Comparison of ENCODE assay signal across 18 cellular contexts in the genomic region with DNA sequence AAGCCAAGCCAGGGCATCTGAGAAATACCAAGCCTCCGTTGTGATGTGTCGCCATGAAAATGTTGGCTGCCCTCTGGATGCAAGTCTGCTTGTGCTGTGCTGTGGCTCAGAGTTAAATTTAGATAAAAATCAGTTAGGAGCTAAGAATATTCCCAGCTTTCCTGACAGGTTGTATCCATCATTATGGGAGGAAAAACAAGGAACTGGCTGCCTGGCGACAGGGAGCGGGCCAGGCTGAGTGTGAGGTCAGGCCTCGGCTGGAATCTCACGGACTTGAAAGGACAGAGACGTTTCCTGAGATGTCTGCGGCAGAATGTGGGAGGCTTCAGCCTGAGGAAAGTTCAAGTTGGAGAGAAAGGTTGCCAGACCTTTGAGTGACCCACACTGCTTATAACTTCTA.
DNase-seq lines count a peak whose midpoint lies in the region; ATAC-seq, FAIRE-seq and TF ChIP-seq lines count a peak whose summit lies in the region.
"Had no signal": no experiment of that assay in that cellular context is flagged by ENCODE, and none has a peak within 500 bp of the region (broad histone marks: within the 10 kb centered on the region; RNA-seq: fewer than 3 reads in every experiment).

No MANE protein-coding gene starts in this region.

- H2BK12ac ChIP-seq in trophoblast cell (ENCODE audit: low read length) = no peak overlapping the region

- H3K23ac ChIP-seq in trophoblast cell (ENCODE audit: low read length) = no peak overlapping the region

- no TSS peak for BruUV-seq in HepG2 (replicated peaks; lab: Mats Ljungman, UMichigan)

- H4K20me1 ChIP-seq in HepG2 (ENCODE audit: insufficient read depth, low read length) = no peaks in the 10 kb centered on the region

- H2BK120ac ChIP-seq in trophoblast cell (ENCODE audit: insufficient read depth, low read length, poor library complexity) = no peak overlapping the region

- H3K27ac ChIP-seq in liver (ENCODE audit: low read depth in 1 of 2, low read length in 2 of 2) (peak overlapping the region; percentile 88 to 95), HepG2 (ENCODE audit: extremely low read length, insufficient read depth, low read length) (no peak overlapping the region), trophoblast cell (ENCODE audit: low read depth, low read length) (no peak overlapping the region)
- H3K27ac ChIP-seq: HL-60, SK-N-MC had no signal

- TF ChIP-seq RAD21 in liver (IDR thresholded peaks at IDR 0.05) (no peak), HepG2 (CRISPR knock-in tag; IDR thresholded peaks at IDR 0.05) (no peak)

- TF ChIP-seq POLR2A in HepG2 (IDR thresholded peaks at IDR 0.05; ENCODE audit: insufficient read depth in 1 of 2, low read depth in 2 of 2, low read length in 2 of 2) = no peak

- H3K79me1 ChIP-seq in trophoblast cell (ENCODE audit: low read length) = no peaks in the 10 kb centered on the region

- CTCF ChIA-PET in HepG2 (lab: Yijun Ruan, JAX; ENCODE audit: low intra/inter-chr PET ratio, low total read pairs) = no interaction called here

- H3K4me2 ChIP-seq in HepG2 (ENCODE audit: low read depth, low read length) (no peak overlapping the region), trophoblast cell (ENCODE audit: low read length) (no peak overlapping the region)

- H4K8ac ChIP-seq in trophoblast cell (ENCODE audit: low read depth, low read length) = no peak overlapping the region

- DNase-seq in HepG2 (ENCODE audit: low spot score) (no peak), left ventricle myocardium superior (peak; percentile 42), trophoblast cell (peak; percentile 28 to 60), middle frontal gyrus (ENCODE audit: extremely low spot score, low spot score) (no peak), urothelium cell line (ENCODE audit: low spot score) (no peak), T-helper 17 cell (no peak)
- DNase-seq in activated CD4-positive, alpha-beta T cell treated with anti-CD3 and anti-CD28 coated beads, Interleukin-2, amount 50 U/mL, for 48 hours = no peak
- DNase-seq: 8988T; activated CD4-positive, CD25-positive, alpha-beta regulatory T cell; activated T-cell treated with anti-CD3 and anti-CD28 coated beads, Interleukin-2, amount 50 U/mL, for 72 hours; central memory CD4-positive, alpha-beta T cell; DMS53; NCI-H69 had no signal

- no peaks in the 10 kb centered on the region for H3K27me3 ChIP-seq in liver (ENCODE audit: control insufficient read depth in 4 of 4, insufficient read depth in 4 of 4, low read length in 3 of 4)
- no peaks in the 10 kb centered on the region for H3K27me3 ChIP-seq in HepG2 (ENCODE audit: control insufficient read depth in 1 of 2, insufficient read depth in 2 of 2, low read length in 2 of 2)
- H3K27me3 ChIP-seq in trophoblast cell (ENCODE audit: insufficient read depth, low read length) = no peaks in the 10 kb centered on the region

- no peak for ATAC-seq in HepG2
- peak; percentile 14 for ATAC-seq in left ventricle myocardium superior
- ATAC-seq in T-helper 17 cell = no peak

- H3K4me1 ChIP-seq in liver (ENCODE audit: control insufficient read depth in 4 of 4, insufficient read depth in 4 of 4, low read length in 3 of 4) = peaks cover 0 to 35% (median 24%) of the 10 kb centered on the region in 4 donors
- H3K4me1 ChIP-seq in HepG2 (ENCODE audit: insufficient read depth, low read length) = peaks cover 10% of the 10 kb centered on the region
- H3K4me1 ChIP-seq in trophoblast cell (ENCODE audit: control insufficient read depth in 1 of 2, insufficient read depth in 2 of 2, low read length in 2 of 2) = peaks cover 7 to 9% of the 10 kb centered on the region in 2 experiments

- FAIRE-seq in HepG2 (lab: Jason Lieb, UNC) (no peak), urothelium cell line (lab: Jason Lieb, UNC) (no peak)

- H2AK5ac ChIP-seq in trophoblast cell (ENCODE audit: low read length) = no peak overlapping the region

- no peak overlapping the region for H3K27ac Mint-ChIP-seq in T-helper 17 cell
- H3K27ac Mint-ChIP-seq: activated T-cell treated with anti-CD3 and anti-CD28 coated beads, Interleukin-2, amount 50 U/mL, for 72 hours; memory B cell had no signal

- intact Hi-C loops in HepG2 (cut with micrococcal nuclease; ENCODE audit: unreplicated experiment) = no loop called here
- intact Hi-C loops in left ventricle myocardium superior (cut with micrococcal nuclease) = no loop called here

- no peak overlapping the region for H2BK5ac ChIP-seq in trophoblast cell (ENCODE audit: low read depth, low read length, poor library complexity)

- TF ChIP-seq EP300 in HepG2 (IDR thresholded peaks at IDR 0.05; ENCODE audit: low read depth in 2 of 2, low read length in 2 of 2) = no peak
- TF ChIP-seq EP300 in HepG2 (CRISPR knock-in tag; IDR thresholded peaks at IDR 0.05; ENCODE audit: borderline replicate concordance) = no peak

- no peak overlapping the region for H3K9ac ChIP-seq in liver (ENCODE audit: low read depth in 1 of 2, low read length in 2 of 2)
- H3K9ac ChIP-seq in HepG2 (ENCODE audit: insufficient read depth, low read depth, low read length) = no peak overlapping the region
- H3K9ac ChIP-seq in trophoblast cell (ENCODE audit: low read length) = no peak overlapping the region

- POLR2A ChIA-PET in HepG2 (lab: Yijun Ruan, JAX) = no interaction called here

- H3K36me3 Mint-ChIP-seq in T-helper 17 cell (ENCODE audit: low read depth) = no peaks in the 10 kb centered on the region
- H3K36me3 Mint-ChIP-seq: memory B cell had no signal

- H3K4me1 Mint-ChIP-seq in T-helper 17 cell = no peaks in the 10 kb centered on the region
- H3K4me1 Mint-ChIP-seq: memory B cell had no signal

- H3K18ac ChIP-seq in trophoblast cell (ENCODE audit: low read length) = no peak overlapping the region

- H3K4ac ChIP-seq in trophoblast cell (ENCODE audit: low read depth, low read length) = no peak overlapping the region

- H4K12ac ChIP-seq in trophoblast cell (ENCODE audit: low read depth, low read length) = no peak overlapping the region

- H3K14ac ChIP-seq in trophoblast cell (ENCODE audit: low read length) = no peak overlapping the region

- TF ChIP-seq CTCF in liver (IDR thresholded peaks at IDR 0.05; ENCODE audit: low read depth, low read length, missing input control) = no peak
- TF ChIP-seq CTCF in HepG2 (CRISPR knock-in tag; IDR thresholded peaks at IDR 0.05) = no peak

- H2AFZ ChIP-seq in HepG2 (ENCODE audit: low read length) (no peak overlapping the region), trophoblast cell (ENCODE audit: insufficient read depth, low read length, poor library complexity) (no peak overlapping the region)

- H3K79me2 ChIP-seq in HepG2 (ENCODE audit: insufficient read depth, low read length) (no peaks in the 10 kb centered on the region), trophoblast cell (ENCODE audit: control insufficient read depth, insufficient read depth, low read length, poor library complexity) (no peaks in the 10 kb centered on the region)

- H3K4me3 ChIP-seq in liver (ENCODE audit: low read depth in 1 of 3, low read length in 3 of 3) = no peak overlapping the region
- no peak overlapping the region for H3K4me3 ChIP-seq in HepG2 (replicated peaks in 1 of 3; ENCODE audit: insufficient read depth in 1 of 3, low read depth in 2 of 3, low read length in 3 of 3)
- H3K4me3 ChIP-seq in trophoblast cell (ENCODE audit: low read depth, low read length) = no peak overlapping the region
- H3K4me3 ChIP-seq: SK-N-MC, skin epidermis had no signal

- H3K36me3 ChIP-seq in liver (ENCODE audit: control insufficient read depth in 4 of 4, insufficient read depth in 3 of 4, low read depth in 1 of 4, low read length in 3 of 4) (no peaks in the 10 kb centered on the region), HepG2 (replicated peaks in 1 of 2; ENCODE audit: control insufficient read depth in 1 of 2, insufficient read depth in 2 of 2, low read length in 2 of 2) (no peaks in the 10 kb centered on the region), trophoblast cell (ENCODE audit: control insufficient read depth in 1 of 2, insufficient read depth in 2 of 2, low read length in 2 of 2) (no peaks in the 10 kb centered on the region)

- no peak overlapping the region for H4K91ac ChIP-seq in trophoblast cell (ENCODE audit: low read depth, low read length)

- H3K9me3 ChIP-seq in liver (ENCODE audit: control insufficient read depth in 4 of 4, low read length in 3 of 4) = no peaks in the 10 kb centered on the region
- H3K9me3 ChIP-seq in HepG2 (ENCODE audit: low read length) = no peaks in the 10 kb centered on the region
- no peaks in the 10 kb centered on the region for H3K9me3 ChIP-seq in trophoblast cell (ENCODE audit: insufficient read depth, low read depth, low read length)
- H3K9me3 ChIP-seq in T-helper 17 cell (ENCODE audit: control insufficient read depth, low read length, poor library complexity, severe bottlenecking) = no peaks in the 10 kb centered on the region

- in situ Hi-C loops in HepG2 (cut with HindIII; ENCODE audit: extremely low pct_ligation_motif_present, low pct_unique_long_range_greater_than_20kb) = no loop called here

- H3K4me3 Mint-ChIP-seq in T-helper 17 cell = no peak overlapping the region
- H3K4me3 Mint-ChIP-seq: activated T-cell treated with anti-CD3 and anti-CD28 coated beads, Interleukin-2, amount 50 U/mL, for 72 hours; memory B cell had no signal

- H3K27me3 Mint-ChIP-seq in T-helper 17 cell = peaks cover 7% of the 10 kb centered on the region

- 53% methylated on average over 8 of the region's 8 CpGs for WGBS in liver
- WGBS in HepG2 (ENCODE audit: low lambda C conversion rate) = 66% methylated on average over 8 of the region's 8 CpGs
- no CpG with 5 or more reads among the region's 8 CpGs for WGBS in trophoblast cell (ENCODE audit: extremely low coverage, insufficient coverage, insufficient read length)

TF ChIP-seq in liver, 16 proteins besides CTCF, POLR2A, EP300 and RAD21 (continues in another document):
- TF ChIP-seq TAF1 (conservative IDR thresholded peaks at IDR 0.05) (no peak), YY1 (IDR thresholded peaks at IDR 0.05) (no peak), FOXA1 (IDR thresholded peaks at IDR 0.05) (no peak), EGR1 (IDR thresholded peaks at IDR 0.05; ENCODE audit: low read depth in 2 of 2) (no peak)

TF ChIP-seq in HepG2, 621 proteins besides CTCF, POLR2A, EP300 and RAD21 (continues in another document):
- TF ChIP-seq ZNF776 (CRISPR knock-in tag; IDR thresholded peaks at IDR 0.05) (no peak), FOXA1 (IDR thresholded peaks at IDR 0.05) (no peak), FOXA1 (CRISPR knock-in tag; IDR thresholded peaks at IDR 0.05) (no peak), HMG20A (CRISPR knock-in tag; IDR thresholded peaks at IDR 0.05; ENCODE audit: borderline replicate concordance) (no peak)
- TF ChIP-seq, protein P1, sequence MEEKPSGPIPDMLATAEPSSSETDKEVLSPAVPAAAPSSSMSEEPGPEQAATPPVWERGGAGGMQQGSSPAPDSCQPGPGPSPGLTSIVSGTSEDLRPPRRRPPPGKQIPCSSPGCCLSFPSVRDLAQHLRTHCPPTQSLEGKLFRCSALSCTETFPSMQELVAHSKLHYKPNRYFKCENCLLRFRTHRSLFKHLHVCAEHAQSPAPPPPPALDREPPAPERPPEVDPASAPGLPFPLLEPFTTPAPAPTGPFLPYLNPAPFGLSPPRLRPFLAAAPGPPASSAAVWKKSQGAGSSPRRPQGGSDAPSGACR (CRISPR knock-in tag; IDR thresholded peaks at IDR 0.05) = no peak

Comparison
In these comparisons a context has a peak if more than half of its experiments do, and no peak if none do; other contexts are left out.
1. H3K27ac ChIP-seq: peak in liver (2 of 2); none in HepG2 (single experiment) and trophoblast cell (single experiment).
2. DNase-seq: peak in left ventricle myocardium superior (single experiment) and trophoblast cell (2 of 2); none in HepG2 (single experiment), middle frontal gyrus (single experiment), urothelium cell line (single experiment), activated CD4-positive, alpha-beta T cell treated with anti-CD3 and anti-CD28 coated beads, Interleukin-2, amount 50 U/mL, for 48 hours (0 of 2) and T-helper 17 cell (0 of 3).